ENCODE assay signal across 10 cellular contexts in the genomic region with DNA sequence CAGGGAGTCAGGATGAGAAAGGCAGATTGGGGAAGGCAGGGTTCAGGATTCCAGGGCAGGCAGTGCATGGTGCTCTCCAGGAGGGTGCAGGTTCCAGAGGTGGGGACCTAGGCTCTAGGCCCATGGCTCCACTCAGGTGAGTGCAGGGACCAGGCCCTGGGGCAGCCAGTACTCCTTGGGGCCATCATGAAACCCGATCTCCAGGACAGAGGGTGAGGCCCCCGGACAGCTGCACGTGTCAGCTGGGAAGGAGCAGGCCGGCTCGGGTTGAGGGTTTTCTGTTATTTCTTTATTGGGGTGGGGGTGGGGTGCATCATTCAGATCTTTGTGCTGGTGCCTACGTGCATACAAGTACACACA. TPM values are rescaled to one million over a fixed set of nuclear protein-coding genes. Genes with fewer than 3 reads are reported as not detected.
A peak's percentile ranks its signal among the peaks of the same experiment; 100 is the strongest.
DNase-seq lines count a peak whose midpoint lies in the region; ATAC-seq and TF ChIP-seq lines count a peak whose summit lies in the region.
"Had no signal": no experiment of that assay in that cellular context is flagged by ENCODE, and none has a peak within 500 bp of the region (broad histone marks: within the 10 kb centered on the region; RNA-seq: fewer than 3 reads in every experiment).

No MANE protein-coding gene starts in this region.

- no peaks in the 10 kb centered on the region for H3K36me3 Mint-ChIP-seq in T-helper 17 cell (ENCODE audit: low read depth)
- no peaks in the 10 kb centered on the region for H3K36me3 Mint-ChIP-seq in stimulated activated effector memory CD8-positive, alpha-beta T cell treated with anti-CD3 and anti-CD28 coated beads, Interleukin-12 subunit alpha, Interleukin-12 subunit beta, amount 100 ng/mL, for 72 hours
- no peaks in the 10 kb centered on the region for H3K36me3 Mint-ChIP-seq in activated T-helper 1 cell treated with anti-CD3 and anti-CD28 coated beads, Interleukin-12 subunit alpha, Interleukin-12 subunit beta, Interleukin-2, Interleukin-4 antibody, amounts not matched to agents 30 ng/mL and 10 ng/mL and 1 ng/mL, durations not matched to agents 14 hours and 24 hours and 36 hours (ENCODE audit: low read depth)

- H2AFZ ChIP-seq in hepatocyte, result no peak overlapping the region

- peaks cover 3% of the 10 kb centered on the region for H3K4me1 Mint-ChIP-seq in T-helper 17 cell
- no peaks in the 10 kb centered on the region for H3K4me1 Mint-ChIP-seq in stimulated activated effector memory CD8-positive, alpha-beta T cell treated with anti-CD3 and anti-CD28 coated beads, Interleukin-12 subunit alpha, Interleukin-12 subunit beta, amount 100 ng/mL, for 72 hours
- no peaks in the 10 kb centered on the region for H3K4me1 Mint-ChIP-seq in activated T-helper 1 cell treated with anti-CD3 and anti-CD28 coated beads, Interleukin-12 subunit alpha, Interleukin-12 subunit beta, Interleukin-2, Interleukin-4 antibody, amounts not matched to agents 30 ng/mL and 10 ng/mL and 1 ng/mL, durations not matched to agents 14 hours and 24 hours and 36 hours (ENCODE audit: low read depth)

- CTCF ChIA-PET in HEK293 (lab: Yijun Ruan, JAX), result interaction anchor here (0.6 to 1.4 kb wide), 3 partner anchors 48 to 84 kb away, joined by 3 to 6 read pairs (median 3); no protein-coding TSS in a partner anchor

- TF ChIP-seq CTCF in HEK293 (tag by site-specific recombination; IDR thresholded peaks at IDR 0.05) (no peak), hepatocyte (IDR thresholded peaks at IDR 0.05; ENCODE audit: poor library complexity) (no peak)

- H3K4me1 ChIP-seq in HEK293 (ENCODE audit: control insufficient read depth, insufficient read depth, low read length) (peaks cover 13% of the 10 kb centered on the region), hepatocyte (ENCODE audit: insufficient read depth) (peaks cover 74% of the 10 kb centered on the region)

- H3K27me3 Mint-ChIP-seq in T-helper 17 cell, result peaks cover 12% of the 10 kb centered on the region
- peaks cover 25% of the 10 kb centered on the region for H3K27me3 Mint-ChIP-seq in activated T-helper 1 cell treated with anti-CD3 and anti-CD28 coated beads, Interleukin-12 subunit alpha, Interleukin-12 subunit beta, Interleukin-2, Interleukin-4 antibody, amounts not matched to agents 30 ng/mL and 10 ng/mL and 1 ng/mL, durations not matched to agents 14 hours and 24 hours and 36 hours (ENCODE audit: insufficient read depth)

- H3K9me3 Mint-ChIP-seq in stimulated activated effector memory CD8-positive, alpha-beta T cell treated with anti-CD3 and anti-CD28 coated beads, Interleukin-12 subunit alpha, Interleukin-12 subunit beta, amount 100 ng/mL, for 72 hours, result no peaks in the 10 kb centered on the region
- no peaks in the 10 kb centered on the region for H3K9me3 Mint-ChIP-seq in activated T-helper 1 cell treated with anti-CD3 and anti-CD28 coated beads, Interleukin-12 subunit alpha, Interleukin-12 subunit beta, Interleukin-2, Interleukin-4 antibody, amounts not matched to agents 30 ng/mL and 10 ng/mL and 1 ng/mL, durations not matched to agents 14 hours and 24 hours and 36 hours

- H3K27ac Mint-ChIP-seq in T-helper 17 cell, result no peak overlapping the region
- H3K27ac Mint-ChIP-seq in stimulated activated effector memory CD8-positive, alpha-beta T cell treated with anti-CD3 and anti-CD28 coated beads, Interleukin-12 subunit alpha, Interleukin-12 subunit beta, amount 100 ng/mL, for 72 hours, result no peak overlapping the region
- no peak overlapping the region for H3K27ac Mint-ChIP-seq in activated T-helper 1 cell treated with anti-CD3 and anti-CD28 coated beads, Interleukin-12 subunit alpha, Interleukin-12 subunit beta, Interleukin-2, Interleukin-4 antibody, amounts not matched to agents 30 ng/mL and 10 ng/mL and 1 ng/mL, durations not matched to agents 14 hours and 24 hours and 36 hours

- H3K4me2 ChIP-seq in hepatocyte, result no peak overlapping the region

- H3K4me3 ChIP-seq in HEK293 (ENCODE audit: low read depth, low read length) (no peak overlapping the region), hepatocyte (no peak overlapping the region)

- WGBS in hepatocyte (ENCODE audit: low lambda C conversion rate, missing lambda C conversion rate), result 31% methylated on average over 6 of the region's 6 CpGs

- H3K27ac ChIP-seq in HEK293 (ENCODE audit: extremely low read depth, low read depth, low read length) (no peak overlapping the region), hepatocyte (peak overlapping the region; percentile 93)

- no peaks in the 10 kb centered on the region for H3K9me3 ChIP-seq in HEK293 (ENCODE audit: control insufficient read depth, insufficient read depth, low read depth, low read length)
- no peaks in the 10 kb centered on the region for H3K9me3 ChIP-seq in T-helper 17 cell (ENCODE audit: control insufficient read depth, low read length, poor library complexity, severe bottlenecking)
- H3K9me3 ChIP-seq in hepatocyte (ENCODE audit: low read depth), result no peaks in the 10 kb centered on the region

- H4K20me1 ChIP-seq in hepatocyte (ENCODE audit: insufficient read depth, poor library complexity, severe bottlenecking), result peaks cover 26% of the 10 kb centered on the region

- H3K4me3 Mint-ChIP-seq in T-helper 17 cell, result peak overlapping the region; percentile 78
- H3K4me3 Mint-ChIP-seq in stimulated activated effector memory CD8-positive, alpha-beta T cell treated with anti-CD3 and anti-CD28 coated beads, Interleukin-12 subunit alpha, Interleukin-12 subunit beta, amount 100 ng/mL, for 72 hours, result peak overlapping the region; percentile 20
- no peak overlapping the region for H3K4me3 Mint-ChIP-seq in activated T-helper 1 cell treated with anti-CD3 and anti-CD28 coated beads, Interleukin-12 subunit alpha, Interleukin-12 subunit beta, Interleukin-2, Interleukin-4 antibody, amounts not matched to agents 30 ng/mL and 10 ng/mL and 1 ng/mL, durations not matched to agents 14 hours and 24 hours and 36 hours

- H3K9me2 ChIP-seq in hepatocyte (replicated peaks; ENCODE audit: insufficient read depth), result no peaks in the 10 kb centered on the region

- H3K36me3 ChIP-seq in HEK293 (ENCODE audit: control insufficient read depth in 2 of 2, insufficient read depth in 1 of 2, low read length in 2 of 2) (peaks cover 0 to 14% of the 10 kb centered on the region in 2 experiments; a peak in 1 of 3 replicates), hepatocyte (replicated peaks; ENCODE audit: insufficient read depth, low read depth) (no peaks in the 10 kb centered on the region)

- intact Hi-C loops in activated T-helper 1 cell treated with anti-CD3 and anti-CD28 coated beads, Interleukin-12 subunit alpha, Interleukin-12 subunit beta, Interleukin-2, Interleukin-4 antibody, amounts not matched to agents 30 ng/mL and 10 ng/mL and 1 ng/mL, durations not matched to agents 14 hours and 24 hours and 36 hours (cut with micrococcal nuclease), result loop anchor here (2.0 kb wide), 1 partner anchor 52 kb away; no protein-coding TSS in a partner anchor

- POLR2A ChIA-PET in HEK293 (lab: Yijun Ruan, JAX), result interaction anchor here (0.6 kb wide), 1 partner anchor 100 kb away, joined by 3 read pairs; no protein-coding TSS in a partner anchor

- H3K27me3 ChIP-seq in hepatocyte, result no peaks in the 10 kb centered on the region

- ATAC-seq in T-helper 17 cell (no peak), GM21528 (IDR thresholded peaks at IDR 0.05; ENCODE audit: low FRiP score, unreplicated experiment) (no peak)
- no peak for ATAC-seq in stimulated activated effector memory CD8-positive, alpha-beta T cell treated with anti-CD3 and anti-CD28 coated beads, Interleukin-12 subunit alpha, Interleukin-12 subunit beta, amount 100 ng/mL, for 72 hours

- DNase-seq in T-helper 17 cell, result no peak
- no peak for DNase-seq in hepatocyte (ENCODE audit: low spot score)
- DNase-seq in stimulated activated effector memory CD8-positive, alpha-beta T cell treated with anti-CD3 and anti-CD28 coated beads, Interleukin-12 subunit alpha, Interleukin-12 subunit beta, amount 100 ng/mL, for 72 hours (ENCODE audit: low spot score in 2 of 2), result no peak
- DNase-seq in activated T-helper 1 cell treated with anti-CD3 and anti-CD28 coated beads, Interleukin-12 subunit alpha, Interleukin-12 subunit beta, Interleukin-2, Interleukin-4 antibody, amounts not matched to agents 30 ng/mL and 10 ng/mL and 1 ng/mL, durations not matched to agents 14 hours and 24 hours and 36 hours (ENCODE audit: low spot score), result no peak
- DNase-seq in ureter (ENCODE audit: low spot score), result no peak
- no peak for DNase-seq in DMS114 treated with DMSO at 0.1 percent for 48 hours (lab: John Stamatoyannopoulos, UW; ENCODE audit: unreplicated experiment)
- DNase-seq: activated CD4-positive, alpha-beta T cell treated with anti-CD3 and anti-CD28 coated beads, Interleukin-2, amount 50 U/mL, for 4 hours; NK-92 treated with Interleukin-12 subunit alpha and Interleukin-12 subunit beta, amount 100 ng/mL, for 24 hours had no signal

- peaks cover 33% of the 10 kb centered on the region for H3K79me2 ChIP-seq in hepatocyte

TF ChIP-seq in HEK293, 187 proteins besides CTCF, POLR2A, EP300 and RAD21 (continues in another document):
- TF ChIP-seq ZNF335 (tag by site-specific recombination; conservative IDR thresholded peaks at IDR 0.05) (0 out of 2 replicates have a peak, but pooled peaks have one; percentile 56), ZNF837 (tag by site-specific recombination; IDR thresholded peaks at IDR 0.05) (no peak)

RNA-seq across cellular contexts. Expression of a gene that starts 1.3 kb away (rescaled TPM):
- total RNA-seq in T-helper 17 cell, result 1 to 10 TPM; 4.4 to 6.9 TPM
- 16.1 and 19.6 TPM in 2 replicates for total RNA-seq in hepatocyte
- polyA plus RNA-seq in hepatocyte, result 10.4 and 16.5 TPM in 2 replicates
- total RNA-seq in activated T-helper 1 cell treated with anti-CD3 and anti-CD28 coated beads, Interleukin-12 subunit alpha, Interleukin-12 subunit beta, Interleukin-2, Interleukin-4 antibody, amounts not matched to agents 30 ng/mL and 10 ng/mL and 1 ng/mL, durations not matched to agents 14 hours and 24 hours and 36 hours, result 2.0 and 3.5 TPM in 2 replicates
- total RNA-seq in ureter, result 83.1 TPM

RNA-seq across cellular contexts. Expression of a gene that starts 40.8 kb away (rescaled TPM):
- under 1 TPM in 1 of 2 donors, not detected in 1; 0.34 TPM for total RNA-seq in T-helper 17 cell
- 2.2 TPM in 2 replicates for total RNA-seq in hepatocyte
- polyA plus RNA-seq in hepatocyte, result 0.48 and 2.6 TPM in 2 replicates
- total RNA-seq in activated T-helper 1 cell treated with anti-CD3 and anti-CD28 coated beads, Interleukin-12 subunit alpha, Interleukin-12 subunit beta, Interleukin-2, Interleukin-4 antibody, amounts not matched to agents 30 ng/mL and 10 ng/mL and 1 ng/mL, durations not matched to agents 14 hours and 24 hours and 36 hours, result not detected in 2 replicates
- total RNA-seq in ureter, result 3.7 TPM
